ENCODE assay signal across 10 cellular contexts in genomic region chr4:2923141-2923551, GRCh38. TPM values are rescaled to one million over a fixed set of nuclear protein-coding genes. Genes with fewer than 3 reads are reported as not detected.
A peak's percentile ranks its signal among the peaks of the same experiment; 100 is the strongest.
DNase-seq lines count a peak whose midpoint lies in the region; TF ChIP-seq lines count a peak whose summit lies in the region.
"Had no signal": no experiment of that assay in that cellular context is flagged by ENCODE, and none has a peak within 500 bp of the region (broad histone marks: within the 10 kb centered on the region; RNA-seq: fewer than 3 reads in every experiment).

No MANE protein-coding gene starts in this region.

- no peak overlapping the region for H3K4me3 ChIP-seq in breast epithelium
- H3K4me3 ChIP-seq in mesenchymal stem cell (ENCODE audit: insufficient read depth in 1 of 2, low read depth in 1 of 2, low read length in 2 of 2) = no peak overlapping the region

- H2AFZ ChIP-seq in H9 (ENCODE audit: low read length) (no peak overlapping the region), mesenchymal stem cell (ENCODE audit: low read depth, low read length) (no peak overlapping the region)

- H3K9me3 ChIP-seq in H9 (ENCODE audit: control insufficient read depth, low read depth, low read length) (no peaks in the 10 kb centered on the region), breast epithelium (no peaks in the 10 kb centered on the region), mesenchymal stem cell (ENCODE audit: control insufficient read depth, low read length) (no peaks in the 10 kb centered on the region)

- no peak overlapping the region for H2AK5ac ChIP-seq in H9 (ENCODE audit: insufficient read length, low read length)
- H2AK5ac ChIP-seq in mesenchymal stem cell (ENCODE audit: low read length, severe bottlenecking) = peak overlapping the region; percentile 18

- H2BK12ac ChIP-seq in H9 (ENCODE audit: insufficient read length, low read depth, low read length) (no peak overlapping the region), mesenchymal stem cell (ENCODE audit: low read length in 2 of 2) (peak overlapping the region; percentile 51 to 83)

- no peak overlapping the region for H4K91ac ChIP-seq in H9 (ENCODE audit: insufficient read length, low read depth, low read length)
- peak overlapping the region; percentile 61 for H4K91ac ChIP-seq in mesenchymal stem cell (ENCODE audit: low read length)

- peak overlapping the region; percentile 19 to 44; a peak in 3 of 5 replicates for H3K4me3 Mint-ChIP-seq in H9

- no peak overlapping the region for H2BK5ac ChIP-seq in H9 (ENCODE audit: insufficient read length, low read length)
- peak overlapping the region; percentile 2 for H2BK5ac ChIP-seq in mesenchymal stem cell (ENCODE audit: low read depth, low read length, poor library complexity, severe bottlenecking)

- peaks cover 25 to 39% of the 10 kb centered on the region in 2 experiments for H3K9me3 Mint-ChIP-seq in H9

- no peaks in the 10 kb centered on the region for H3K27me3 Mint-ChIP-seq in H9 (ENCODE audit: low read depth)

- H3K4ac ChIP-seq in H9 (ENCODE audit: low read depth, low read length) (no peak overlapping the region), mesenchymal stem cell (ENCODE audit: low read depth in 1 of 2, low read length in 2 of 2) (peak overlapping the region in 1 of 2 experiments; percentile 52)

- H3K56ac ChIP-seq in H9 (ENCODE audit: insufficient read length, low read depth, low read length) = no peak overlapping the region

- TF ChIP-seq CTCF in H9 (conservative IDR thresholded peaks at IDR 0.05) (no peak), breast epithelium (IDR thresholded peaks at IDR 0.05) (no peak)

- H3K23me2 ChIP-seq in H9 (ENCODE audit: insufficient read length, low read depth, low read length, poor library complexity, severe bottlenecking) = no peaks in the 10 kb centered on the region

- no peak overlapping the region for H3K14ac ChIP-seq in H9 (ENCODE audit: insufficient read depth, low read length)
- peak overlapping the region in 1 of 2 experiments; percentile 66 for H3K14ac ChIP-seq in mesenchymal stem cell (ENCODE audit: low read length in 2 of 2)

- no peak overlapping the region for H4K5ac ChIP-seq in H9 (ENCODE audit: insufficient read length, low read depth, low read length)

- DNase-seq in A172 (ENCODE audit: low spot score) (peak; percentile 53), H9 (no peak), breast epithelium (ENCODE audit: low spot score in 2 of 2) (peak in 1 of 2 donors; percentile 28), mesenchymal stem cell (peak; percentile 88), NCI-H1930 (lab: John Stamatoyannopoulos, UW) (no peak), NCI-H2029 treated with DMSO at 0.1 percent for 48 hours (lab: John Stamatoyannopoulos, UW) (no peak), AML-193 (lab: John Stamatoyannopoulos, UW) (no peak)
- no peak for DNase-seq in activated CD4-positive, CD25-positive, alpha-beta regulatory T cell treated with anti-CD3 and anti-CD28 coated beads, Interleukin-2, amount 50 U/mL, for 72 hours
- DNase-seq: NCI-H446; stimulated activated CD4-positive, alpha-beta T cell treated with anti-CD3 and anti-CD28 coated beads, Interleukin-1b, Interleukin-23, amount 100 ng/mL, for 48 hours had no signal

- H3K79me1 ChIP-seq in H9 (ENCODE audit: insufficient read depth, low read depth, low read length, poor library complexity, severe bottlenecking) (no peaks in the 10 kb centered on the region), mesenchymal stem cell (replicated peaks; ENCODE audit: low read length, poor library complexity, severe bottlenecking) (peaks cover 26% of the 10 kb centered on the region)

- H3K9ac ChIP-seq in H9 (ENCODE audit: extremely low read depth, insufficient read length, low read length) (no peak overlapping the region), mesenchymal stem cell (ENCODE audit: low read length) (no peak overlapping the region)

- no peak overlapping the region for H2BK15ac ChIP-seq in H9 (ENCODE audit: low read depth, low read length)
- no peak overlapping the region for H2BK15ac ChIP-seq in mesenchymal stem cell (ENCODE audit: low read depth, poor library complexity, severe bottlenecking)

- H3K4me2 ChIP-seq in H9 (ENCODE audit: insufficient read depth, insufficient read length, low read length) = no peak overlapping the region
- H3K4me2 ChIP-seq in mesenchymal stem cell (ENCODE audit: low read length, poor library complexity, severe bottlenecking) = no peak overlapping the region

- intact Hi-C loops in breast epithelium (cut with DNase I; ENCODE audit: low total_unique reads) = no loop called here

- no peaks in the 10 kb centered on the region for H3K27me3 ChIP-seq in H9 (ENCODE audit: insufficient read depth, low read length)
- H3K27me3 ChIP-seq in breast epithelium = no peaks in the 10 kb centered on the region
- H3K27me3 ChIP-seq in mesenchymal stem cell (ENCODE audit: control insufficient read depth in 1 of 2, insufficient read depth in 1 of 2, low read length in 2 of 2) = no peaks in the 10 kb centered on the region

- H3K23ac ChIP-seq in H9 (ENCODE audit: insufficient read length, low read depth, low read length) (no peak overlapping the region), mesenchymal stem cell (ENCODE audit: low read length in 2 of 2) (no peak overlapping the region)

- H2BK120ac ChIP-seq in H9 (ENCODE audit: low read depth, low read length, poor library complexity, severe bottlenecking) = no peak overlapping the region
- H2BK120ac ChIP-seq in mesenchymal stem cell (ENCODE audit: low read depth, low read length) = no peak overlapping the region

- H4K20me1 ChIP-seq in H9 (ENCODE audit: control insufficient read depth, insufficient read depth, insufficient read length) = peaks cover 2% of the 10 kb centered on the region

- H3K18ac ChIP-seq in H9 (ENCODE audit: insufficient read length, low read depth, low read length) (no peak overlapping the region), mesenchymal stem cell (ENCODE audit: low read depth in 1 of 2, low read length in 2 of 2) (peak overlapping the region in 1 of 2 experiments; percentile 46)

- H3K4me1 Mint-ChIP-seq in H9 = peaks cover 32 to 35% of the 10 kb centered on the region in 2 experiments

- WGBS in H9 (ENCODE audit: extremely low coverage, insufficient read length, low lambda C conversion rate) = no CpG with 5 or more reads among the region's 10 CpGs
- 88% methylated on average over 10 of the region's 10 CpGs for WGBS in mesenchymal stem cell

- H3K4me1 ChIP-seq in H9 (ENCODE audit: insufficient read depth, low read length) (peaks cover 6% of the 10 kb centered on the region; the same call in 1 of the 2 replicates), breast epithelium (peaks cover 0 to 4% of the 10 kb centered on the region in 2 donors), mesenchymal stem cell (ENCODE audit: control insufficient read depth, insufficient read depth, low read depth, low read length) (peaks cover 26% of the 10 kb centered on the region)

- no peak overlapping the region for H4K8ac ChIP-seq in H9 (replicated peaks; ENCODE audit: insufficient read length, low read depth, low read length)
- no peak overlapping the region for H4K8ac ChIP-seq in mesenchymal stem cell (ENCODE audit: low read length)

- peaks cover 5% of the 10 kb centered on the region for H3K36me3 ChIP-seq in breast epithelium
- peaks cover 50 to 51% of the 10 kb centered on the region in 2 experiments for H3K36me3 ChIP-seq in mesenchymal stem cell (ENCODE audit: control insufficient read depth in 1 of 2, insufficient read depth in 2 of 2, low read depth in 1 of 2, low read length in 2 of 2)

- H3K36me3 Mint-ChIP-seq in H9 (ENCODE audit: insufficient read depth in 1 of 3, low read depth in 3 of 3) = peaks cover 74 to 86% (median 83%) of the 10 kb centered on the region in 3 experiments

- H3K79me2 ChIP-seq in H9 (ENCODE audit: insufficient read depth, low read length) = no peaks in the 10 kb centered on the region

- peak overlapping the region; percentile 92 to 94 (median 93) for H3K27ac Mint-ChIP-seq in H9

- no peak overlapping the region for H2BK20ac ChIP-seq in H9 (ENCODE audit: low read depth, low read length, poor library complexity, severe bottlenecking)

- no peak overlapping the region for H3T11ph ChIP-seq in H9 (ENCODE audit: low read length)

- no peak for TF ChIP-seq POLR2A in breast epithelium (IDR thresholded peaks at IDR 0.05)

- peak overlapping the region; percentile 59 for H3K27ac ChIP-seq in H9 (ENCODE audit: insufficient read length, low read depth, low read length)
- peak overlapping the region; percentile 40 to 48 for H3K27ac ChIP-seq in breast epithelium
- H3K27ac ChIP-seq in mesenchymal stem cell (ENCODE audit: low read length, poor library complexity, severe bottlenecking) = peak overlapping the region; percentile 77

RNA-seq across cellular contexts. Expression of gene NOP14, which starts 40.1 kb away (rescaled TPM):
- 23.8 and 33.1 TPM in 2 replicates for total RNA-seq in A172 (2014; rRNA removed; shearing (Covaris generic))
- total RNA-seq in H9 (2021) (50.1 and 50.3 TPM in 2 replicates), breast epithelium (10 to 100 TPM; 21.2 to 33.1 (median 23.4) TPM)
- polyA plus RNA-seq in mesenchymal stem cell (2013, experiment 1 of 2) = 32.6 TPM
- polyA plus RNA-seq in mesenchymal stem cell (2013, experiment 2 of 2) = 33.3 TPM

RNA-seq across cellular contexts. Expression of gene GRK4, which starts 40.2 kb away (rescaled TPM):
- 4.9 and 8.5 TPM in 2 replicates for total RNA-seq in A172 (2014; rRNA removed; shearing (Covaris generic))
- 4.3 and 4.8 TPM in 2 replicates for total RNA-seq in H9 (2021)
- 1 to 10 TPM; 3.8 to 6.9 (median 5.8) TPM for total RNA-seq in breast epithelium
- polyA plus RNA-seq in mesenchymal stem cell (2013, experiment 1 of 2) = 3.6 TPM
- polyA plus RNA-seq in mesenchymal stem cell (2013, experiment 2 of 2) = 3.7 TPM

Comparison
In these comparisons a context has a peak if more than half of its experiments do, and no peak if none do; other contexts are left out.
1. DNase-seq: peak in A172 (single experiment) and mesenchymal stem cell (single experiment); none in H9 (single experiment), NCI-H1930 (0 of 2), NCI-H2029 treated with DMSO at 0.1 percent for 48 hours (single experiment), AML-193 (0 of 2) and activated CD4-positive, CD25-positive, alpha-beta regulatory T cell treated with anti-CD3 and anti-CD28 coated beads, Interleukin-2, amount 50 U/mL, for 72 hours (single experiment).
2. Peak in every context shown above with its lines, with median percentiles within 50 percentile points of each other: H3K27ac ChIP-seq.